In genomic region chr7:73703649-73703984, GRCh38 we compare ENCODE assay signal across 1 cellular context.
TF ChIP-seq lines count a peak whose summit lies in the region.

No MANE protein-coding gene starts in this region.

TF ChIP-seq in SK-N-SH treated with all-trans-retinoic acid at 6 μM for 48 hours, 23 proteins besides CTCF, POLR2A, EP300 and RAD21:
- TF ChIP-seq POU6F1 (CRISPR knock-in tag; IDR thresholded peaks at IDR 0.05; ENCODE audit: borderline replicate concordance, low read depth) (no peak), CSDC2 (CRISPR knock-in tag; IDR thresholded peaks at IDR 0.05) (no peak), ZNF565 (CRISPR knock-in tag; conservative IDR thresholded peaks at IDR 0.05; ENCODE audit: low read depth) (no peak), BACH2 (CRISPR knock-in tag; IDR thresholded peaks at IDR 0.05; ENCODE audit: borderline replicate concordance) (no peak), CREB5 (CRISPR knock-in tag; IDR thresholded peaks at IDR 0.05; ENCODE audit: low read depth) (no peak), TSHZ2 (CRISPR knock-in tag; IDR thresholded peaks at IDR 0.05) (no peak), RARB (CRISPR knock-in tag; IDR thresholded peaks at IDR 0.05) (no peak), PPARA (CRISPR knock-in tag; IDR thresholded peaks at IDR 0.05; ENCODE audit: borderline replicate concordance) (no peak), ISL1 (CRISPR knock-in tag; IDR thresholded peaks at IDR 0.05) (no peak), ZNF8 (CRISPR knock-in tag; IDR thresholded peaks at IDR 0.05) (no peak), ZFP3 (CRISPR knock-in tag; IDR thresholded peaks at IDR 0.05) (no peak), ZFP30 (CRISPR knock-in tag; IDR thresholded peaks at IDR 0.05) (no peak), ZC3H10 (CRISPR knock-in tag; IDR thresholded peaks at IDR 0.05) (no peak), ESRRG (CRISPR knock-in tag; IDR thresholded peaks at IDR 0.05) (no peak), TCF4 (CRISPR knock-in tag; IDR thresholded peaks at IDR 0.05; ENCODE audit: borderline replicate concordance) (no peak), ZNF70 (CRISPR knock-in tag; IDR thresholded peaks at IDR 0.05) (no peak)
